Comparison of ENCODE assay signal across 10 cellular contexts in the genomic region with DNA sequence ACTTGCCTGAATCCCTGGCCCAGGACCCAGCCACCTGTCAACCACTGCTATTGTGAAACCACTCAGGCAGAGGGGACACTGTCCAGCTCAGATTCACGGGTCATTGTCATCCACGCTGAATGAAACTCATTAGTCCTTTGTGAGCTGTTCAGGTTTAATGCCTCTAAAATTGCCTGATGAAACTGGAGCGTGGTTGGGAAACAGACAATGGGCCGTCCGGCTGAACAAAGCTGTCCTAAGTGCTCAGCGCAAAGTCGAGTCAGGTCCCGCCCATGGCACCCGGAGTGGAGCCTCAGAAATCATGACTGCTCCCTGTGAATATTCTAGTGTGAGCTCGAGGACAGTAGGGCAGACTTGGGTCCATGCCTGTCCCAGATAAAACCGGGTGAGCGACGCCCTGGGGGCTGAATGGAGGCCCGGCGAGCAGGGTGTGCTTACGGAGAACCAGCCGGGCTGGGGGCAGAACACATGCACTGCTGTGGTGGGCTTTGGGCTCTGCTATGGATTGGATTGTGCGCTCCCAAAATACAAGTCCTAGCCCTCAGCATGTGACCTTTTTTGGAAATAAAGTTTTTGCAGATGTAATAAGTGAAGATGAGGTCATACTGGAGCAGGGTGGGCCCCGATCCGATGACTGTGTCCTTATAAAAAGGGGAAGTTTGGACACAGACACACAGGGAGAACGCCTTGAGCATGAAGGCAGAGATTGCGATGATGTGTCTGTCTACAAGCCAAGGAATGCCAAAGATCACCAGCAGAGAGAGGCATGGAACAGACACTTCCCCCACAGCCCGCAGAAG.
A peak's percentile ranks its signal among the peaks of the same experiment; 100 is the strongest.
DNase-seq lines count a peak whose midpoint lies in the region; ATAC-seq and TF ChIP-seq lines count a peak whose summit lies in the region.
"Had no signal": no experiment of that assay in that cellular context is flagged by ENCODE, and none has a peak within 500 bp of the region (broad histone marks: within the 10 kb centered on the region; RNA-seq: fewer than 3 reads in every experiment).

No MANE protein-coding gene starts in this region.

- peaks cover 6% of the 10 kb centered on the region for H3K4me1 Mint-ChIP-seq in stimulated activated naive CD8-positive, alpha-beta T cell treated with anti-CD3 and anti-CD28 coated beads, Interleukin-15, amount 100 ng/mL, for 72 hours

- CTCF ChIA-PET in AG04449 (lab: Yijun Ruan, JAX) = interaction anchor here (1.2 to 1.7 kb wide), 3 partner anchors 8 to 266 kb away, joined by 3 to 7 read pairs (median 6); no protein-coding TSS in a partner anchor

- no peak overlapping the region for H3K4me3 Mint-ChIP-seq in stimulated activated naive CD8-positive, alpha-beta T cell treated with anti-CD3 and anti-CD28 coated beads, Interleukin-15, amount 100 ng/mL, for 72 hours
- H3K4me3 Mint-ChIP-seq: CD4-positive, CD25-positive, alpha-beta regulatory T cell had no signal

- no peak for TF ChIP-seq CTCF in AG04449 (IDR thresholded peaks at IDR 0.05; ENCODE audit: insufficient read depth, low read length, missing control alignments)

- no peaks in the 10 kb centered on the region for H3K9me3 Mint-ChIP-seq in stimulated activated naive CD8-positive, alpha-beta T cell treated with anti-CD3 and anti-CD28 coated beads, Interleukin-15, amount 100 ng/mL, for 72 hours
- H3K9me3 Mint-ChIP-seq: CD4-positive, CD25-positive, alpha-beta regulatory T cell had no signal

- H3K27me3 Mint-ChIP-seq in stimulated activated naive CD8-positive, alpha-beta T cell treated with anti-CD3 and anti-CD28 coated beads, Interleukin-15, amount 100 ng/mL, for 72 hours = no peaks in the 10 kb centered on the region
- H3K27me3 Mint-ChIP-seq: CD4-positive, CD25-positive, alpha-beta regulatory T cell had no signal

- DNase-seq in AG04449 (ENCODE audit: low read depth, low spot score) (peak; percentile 21), T1000 (lab: John Stamatoyannopoulos, UW) (peak; percentile 48), kidney tubule cell (ENCODE audit: low spot score) (peak; percentile 82), NCI-H2029 (lab: John Stamatoyannopoulos, UW) (no peak)
- DNase-seq in activated T-cell treated with anti-CD3 and anti-CD28 coated beads, Interleukin-2, amount 50 U/mL, for 48 hours = no peak
- DNase-seq in central memory CD4-positive, alpha-beta T cell = no peak
- DNase-seq in stimulated activated naive CD8-positive, alpha-beta T cell treated with anti-CD3 and anti-CD28 coated beads, Interleukin-15, amount 100 ng/mL, for 72 hours = no peak
- DNase-seq: CD4-positive, CD25-positive, alpha-beta regulatory T cell; stimulated activated CD4-positive, alpha-beta T cell treated with anti-CD3 and anti-CD28 coated beads, Interleukin-4, amount 100 ng/mL, for 4 hours had no signal

- peak; percentile 55 for ATAC-seq in HG03064 (IDR thresholded peaks at IDR 0.05; ENCODE audit: low read depth, unreplicated experiment)
- ATAC-seq in stimulated activated naive CD8-positive, alpha-beta T cell treated with anti-CD3 and anti-CD28 coated beads, Interleukin-15, amount 100 ng/mL, for 72 hours = no peak

- no peak overlapping the region for H3K4me3 ChIP-seq in AG04449 (ENCODE audit: low read depth, low read length)

- H3K27ac Mint-ChIP-seq in stimulated activated naive CD8-positive, alpha-beta T cell treated with anti-CD3 and anti-CD28 coated beads, Interleukin-15, amount 100 ng/mL, for 72 hours = no peak overlapping the region
- H3K27ac Mint-ChIP-seq: CD4-positive, CD25-positive, alpha-beta regulatory T cell had no signal

- POLR2A ChIA-PET in AG04449 (lab: Yijun Ruan, JAX) = no interaction called here

Comparison
In these comparisons a context has a peak if more than half of its experiments do, and no peak if none do; other contexts are left out.
1. DNase-seq: peak in AG04449 (single experiment), T1000 (single experiment) and kidney tubule cell (single experiment); none in activated T-cell treated with anti-CD3 and anti-CD28 coated beads, Interleukin-2, amount 50 U/mL, for 48 hours (0 of 2), central memory CD4-positive, alpha-beta T cell (single experiment), stimulated activated naive CD8-positive, alpha-beta T cell treated with anti-CD3 and anti-CD28 coated beads, Interleukin-15, amount 100 ng/mL, for 72 hours (0 of 2) and NCI-H2029 (single experiment).